Comparison of ENCODE assay signal across 1 cellular context in the genomic region with DNA sequence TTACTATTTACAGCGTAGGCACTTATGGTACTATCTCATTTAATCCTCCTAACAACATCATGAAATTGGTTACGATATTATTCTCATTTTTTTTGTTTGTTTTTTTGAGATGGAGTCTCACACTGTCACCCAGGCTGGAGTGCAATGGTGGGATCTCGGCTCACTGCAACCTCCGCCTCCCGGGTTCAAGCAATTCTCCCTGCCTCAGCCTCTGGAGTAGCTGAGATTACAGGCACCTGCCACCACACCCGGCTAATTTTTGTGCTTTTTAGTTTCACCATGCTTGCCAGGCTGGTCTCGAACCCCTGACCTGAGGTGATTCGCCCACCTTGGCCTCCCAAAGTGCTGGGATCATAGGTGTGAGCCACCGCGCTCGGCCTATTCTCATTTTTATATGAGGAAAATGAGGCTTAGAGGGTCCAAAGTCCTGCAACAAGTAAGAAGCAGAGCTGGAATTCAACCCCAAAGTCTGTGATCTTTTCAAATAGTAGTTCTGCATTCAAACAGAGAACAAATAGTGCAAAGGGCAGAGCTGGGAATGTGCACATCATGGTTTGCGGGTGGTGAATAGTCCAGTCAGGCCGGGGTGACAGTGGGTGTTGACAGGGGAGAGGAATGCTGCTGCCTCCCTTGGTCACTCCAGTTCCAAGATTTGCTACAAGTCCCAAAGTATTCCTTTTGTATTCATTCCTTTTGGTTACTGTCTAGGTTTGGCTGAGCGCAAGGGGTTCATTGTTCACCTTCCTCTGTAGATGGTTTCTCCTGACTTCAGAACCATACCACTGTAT.
TF ChIP-seq lines count a peak whose summit lies in the region.

No MANE protein-coding gene starts in this region.

TF ChIP-seq in HepG2, 621 proteins besides CTCF, POLR2A, EP300 and RAD21 (continued from another document and continues in another):
- TF ChIP-seq, protein P1, sequence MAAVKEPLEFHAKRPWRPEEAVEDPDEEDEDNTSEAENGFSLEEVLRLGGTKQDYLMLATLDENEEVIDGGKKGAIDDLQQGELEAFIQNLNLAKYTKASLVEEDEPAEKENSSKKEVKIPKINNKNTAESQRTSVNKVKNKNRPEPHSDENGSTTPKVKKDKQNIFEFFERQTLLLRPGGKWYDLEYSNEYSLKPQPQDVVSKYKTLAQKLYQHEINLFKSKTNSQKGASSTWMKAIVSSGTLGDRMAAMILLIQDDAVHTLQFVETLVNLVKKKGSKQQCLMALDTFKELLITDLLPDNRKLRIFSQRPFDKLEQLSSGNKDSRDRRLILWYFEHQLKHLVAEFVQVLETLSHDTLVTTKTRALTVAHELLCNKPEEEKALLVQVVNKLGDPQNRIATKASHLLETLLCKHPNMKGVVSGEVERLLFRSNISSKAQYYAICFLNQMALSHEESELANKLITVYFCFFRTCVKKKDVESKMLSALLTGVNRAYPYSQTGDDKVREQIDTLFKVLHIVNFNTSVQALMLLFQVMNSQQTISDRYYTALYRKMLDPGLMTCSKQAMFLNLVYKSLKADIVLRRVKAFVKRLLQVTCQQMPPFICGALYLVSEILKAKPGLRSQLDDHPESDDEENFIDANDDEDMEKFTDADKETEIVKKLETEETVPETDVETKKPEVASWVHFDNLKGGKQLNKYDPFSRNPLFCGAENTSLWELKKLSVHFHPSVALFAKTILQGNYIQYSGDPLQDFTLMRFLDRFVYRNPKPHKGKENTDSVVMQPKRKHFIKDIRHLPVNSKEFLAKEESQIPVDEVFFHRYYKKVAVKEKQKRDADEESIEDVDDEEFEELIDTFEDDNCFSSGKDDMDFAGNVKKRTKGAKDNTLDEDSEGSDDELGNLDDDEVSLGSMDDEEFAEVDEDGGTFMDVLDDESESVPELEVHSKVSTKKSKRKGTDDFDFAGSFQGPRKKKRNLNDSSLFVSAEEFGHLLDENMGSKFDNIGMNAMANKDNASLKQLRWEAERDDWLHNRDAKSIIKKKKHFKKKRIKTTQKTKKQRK (IDR thresholded peaks at IDR 0.05; ENCODE audit: low read length) = no peak
- TF ChIP-seq KDM4B (CRISPR knock-in tag; IDR thresholded peaks at IDR 0.05) (no peak), ZBED4 (CRISPR knock-in tag; IDR thresholded peaks at IDR 0.05; ENCODE audit: borderline replicate concordance) (no peak; the same call in 1 of the 2 replicates), JUND (CRISPR knock-in tag; IDR thresholded peaks at IDR 0.05) (no peak), ZBTB40 (IDR thresholded peaks at IDR 0.05) (no peak), ZBTB40 (CRISPR knock-in tag; IDR thresholded peaks at IDR 0.05) (no peak), RNF2 (conservative IDR thresholded peaks at IDR 0.05; ENCODE audit: low read depth) (no peak), NR3C1 (CRISPR knock-in tag; IDR thresholded peaks at IDR 0.05) (no peak), TRIM24 (CRISPR knock-in tag; IDR thresholded peaks at IDR 0.05) (no peak), DDIT3 (CRISPR knock-in tag; IDR thresholded peaks at IDR 0.05) (no peak), ZNF781 (CRISPR knock-in tag; IDR thresholded peaks at IDR 0.05; ENCODE audit: borderline replicate concordance, not compliant biosample characterization) (peak; percentile 41), ZNF768 (CRISPR knock-in tag; IDR thresholded peaks at IDR 0.05) (no peak), RBM39 (IDR thresholded peaks at IDR 0.05; ENCODE audit: low read depth, low read length, poor library complexity, severe bottlenecking) (no peak), ZNF703 (CRISPR knock-in tag; IDR thresholded peaks at IDR 0.05; ENCODE audit: borderline replicate concordance) (no peak), ZNF83 (CRISPR knock-in tag; IDR thresholded peaks at IDR 0.05; ENCODE audit: borderline replicate concordance) (no peak), AKAP8 (CRISPR knock-in tag; IDR thresholded peaks at IDR 0.05) (no peak), ZBTB3 (CRISPR knock-in tag; IDR thresholded peaks at IDR 0.05; ENCODE audit: borderline replicate concordance, low read depth) (peak; percentile 21; the same call in 1 of the 2 replicates), ZFP90 (CRISPR knock-in tag; IDR thresholded peaks at IDR 0.05; ENCODE audit: borderline replicate concordance) (no peak; the same call in 1 of the 2 replicates), SETDB1 (CRISPR knock-in tag; IDR thresholded peaks at IDR 0.05; ENCODE audit: borderline replicate concordance) (no peak), HCFC1 (IDR thresholded peaks at IDR 0.05; ENCODE audit: low read depth, low read length) (no peak), ZHX1 (CRISPR knock-in tag; IDR thresholded peaks at IDR 0.05; ENCODE audit: low read depth) (no peak; the same call in 1 of the 2 replicates)
- TF ChIP-seq, protein P2, sequence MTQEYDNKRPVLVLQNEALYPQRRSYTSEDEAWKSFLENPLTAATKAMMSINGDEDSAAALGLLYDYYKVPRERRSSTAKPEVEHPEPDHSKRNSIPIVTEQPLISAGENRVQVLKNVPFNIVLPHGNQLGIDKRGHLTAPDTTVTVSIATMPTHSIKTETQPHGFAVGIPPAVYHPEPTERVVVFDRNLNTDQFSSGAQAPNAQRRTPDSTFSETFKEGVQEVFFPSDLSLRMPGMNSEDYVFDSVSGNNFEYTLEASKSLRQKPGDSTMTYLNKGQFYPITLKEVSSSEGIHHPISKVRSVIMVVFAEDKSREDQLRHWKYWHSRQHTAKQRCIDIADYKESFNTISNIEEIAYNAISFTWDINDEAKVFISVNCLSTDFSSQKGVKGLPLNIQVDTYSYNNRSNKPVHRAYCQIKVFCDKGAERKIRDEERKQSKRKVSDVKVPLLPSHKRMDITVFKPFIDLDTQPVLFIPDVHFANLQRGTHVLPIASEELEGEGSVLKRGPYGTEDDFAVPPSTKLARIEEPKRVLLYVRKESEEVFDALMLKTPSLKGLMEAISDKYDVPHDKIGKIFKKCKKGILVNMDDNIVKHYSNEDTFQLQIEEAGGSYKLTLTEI (CRISPR knock-in tag; conservative IDR thresholded peaks at IDR 0.05) = no peak
- TF ChIP-seq, protein P3, sequence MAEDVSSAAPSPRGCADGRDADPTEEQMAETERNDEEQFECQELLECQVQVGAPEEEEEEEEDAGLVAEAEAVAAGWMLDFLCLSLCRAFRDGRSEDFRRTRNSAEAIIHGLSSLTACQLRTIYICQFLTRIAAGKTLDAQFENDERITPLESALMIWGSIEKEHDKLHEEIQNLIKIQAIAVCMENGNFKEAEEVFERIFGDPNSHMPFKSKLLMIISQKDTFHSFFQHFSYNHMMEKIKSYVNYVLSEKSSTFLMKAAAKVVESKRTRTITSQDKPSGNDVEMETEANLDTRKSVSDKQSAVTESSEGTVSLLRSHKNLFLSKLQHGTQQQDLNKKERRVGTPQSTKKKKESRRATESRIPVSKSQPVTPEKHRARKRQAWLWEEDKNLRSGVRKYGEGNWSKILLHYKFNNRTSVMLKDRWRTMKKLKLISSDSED (CRISPR knock-in tag; IDR thresholded peaks at IDR 0.05) = no peak
